Comparison of ENCODE assay signal across 1 cellular context in the genomic region with DNA sequence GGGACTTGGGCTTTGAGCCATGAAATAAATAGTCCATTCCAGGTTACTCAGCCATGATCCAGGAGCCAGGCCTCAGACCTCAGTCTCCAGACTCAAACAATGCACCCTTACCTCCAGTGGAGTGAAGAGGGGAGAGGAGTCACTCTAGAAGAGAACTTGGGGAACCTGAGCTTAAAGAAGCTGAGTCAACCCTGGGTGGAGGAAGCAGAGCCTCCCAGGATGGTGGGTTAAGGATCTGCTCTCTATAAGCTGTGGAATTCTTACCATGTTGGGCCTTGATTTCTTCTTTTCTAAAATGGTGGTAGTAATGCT.
TF ChIP-seq lines count a peak whose summit lies in the region.

No MANE protein-coding gene starts in this region.

TF ChIP-seq in H1, 55 proteins besides CTCF, POLR2A, EP300 and RAD21 (continued from another document):
- no peak for TF ChIP-seq GABPA (IDR thresholded peaks at IDR 0.05; ENCODE audit: borderline replicate concordance, insufficient read depth, low read length)
- TF ChIP-seq CHD2 (IDR thresholded peaks at IDR 0.05; ENCODE audit: low read length): no peak
- no peak for TF ChIP-seq TCF12 (IDR thresholded peaks at IDR 0.05; ENCODE audit: low read depth, low read length)
- no peak for TF ChIP-seq SIX5 (IDR thresholded peaks at IDR 0.05; ENCODE audit: low read depth, low read length)
- no peak for TF ChIP-seq TAF7 (optimal IDR thresholded peaks at IDR 0.05; ENCODE audit: borderline replicate concordance, low read depth, low read length)
- no peak for TF ChIP-seq SIRT6 (IDR thresholded peaks at IDR 0.05; ENCODE audit: low read length)
- no peak for TF ChIP-seq TBP (IDR thresholded peaks at IDR 0.05; ENCODE audit: low read depth, low read length)
- TF ChIP-seq POLR2AphosphoS5 (IDR thresholded peaks at IDR 0.05; ENCODE audit: low read depth, low read length): no peak
- TF ChIP-seq KDM4A (IDR thresholded peaks at IDR 0.05; ENCODE audit: low read depth, low read length, severe bottlenecking): no peak
- TF ChIP-seq HDAC6 (IDR thresholded peaks at IDR 0.05; ENCODE audit: low read depth, low read length): no peak
- TF ChIP-seq, protein P1, sequence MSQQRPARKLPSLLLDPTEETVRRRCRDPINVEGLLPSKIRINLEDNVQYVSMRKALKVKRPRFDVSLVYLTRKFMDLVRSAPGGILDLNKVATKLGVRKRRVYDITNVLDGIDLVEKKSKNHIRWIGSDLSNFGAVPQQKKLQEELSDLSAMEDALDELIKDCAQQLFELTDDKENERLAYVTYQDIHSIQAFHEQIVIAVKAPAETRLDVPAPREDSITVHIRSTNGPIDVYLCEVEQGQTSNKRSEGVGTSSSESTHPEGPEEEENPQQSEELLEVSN (IDR thresholded peaks at IDR 0.05): no peak
- TF ChIP-seq BRCA1 (IDR thresholded peaks at IDR 0.05; ENCODE audit: low read depth, low read length): no peak
